Comparison of ENCODE assay signal across 8 cellular contexts in the genomic region with DNA sequence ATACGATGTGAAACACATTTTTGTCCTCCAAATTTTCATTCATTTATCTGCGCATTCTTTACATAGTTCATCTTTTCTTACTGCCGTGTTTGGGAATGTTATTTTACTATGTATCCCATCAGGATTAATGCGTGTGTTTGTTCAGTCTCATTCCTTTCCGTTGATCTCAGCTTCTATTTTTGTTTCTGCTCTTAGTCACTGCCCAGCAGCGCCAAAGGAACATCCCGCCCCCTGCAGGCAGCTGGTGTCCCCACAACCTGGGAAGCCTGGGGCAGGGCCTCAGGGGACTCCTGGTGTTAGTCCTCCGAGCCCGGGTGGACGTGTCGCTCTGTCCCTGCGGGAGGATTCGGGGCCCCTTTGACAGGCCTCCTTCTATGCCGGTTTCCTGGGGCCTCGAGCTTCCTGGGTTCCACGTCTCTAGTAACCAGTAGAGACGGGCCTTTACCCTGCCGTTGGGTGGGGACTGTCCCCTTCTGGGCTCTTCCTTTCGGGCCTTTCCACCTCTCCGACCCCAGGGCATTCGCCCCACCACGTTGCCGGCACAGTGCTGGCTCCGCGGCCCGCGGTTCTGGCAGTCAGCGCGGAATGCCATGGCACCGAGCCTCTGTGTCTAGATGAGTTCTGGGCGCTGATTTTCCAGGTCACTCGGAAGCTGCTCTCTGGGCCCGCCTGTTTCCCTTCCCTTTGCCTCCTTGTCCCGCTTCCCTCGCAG. TPM values are rescaled to one million over a fixed set of nuclear protein-coding genes. Genes with fewer than 3 reads are reported as not detected.
DNase-seq lines count a peak whose midpoint lies in the region; ATAC-seq and TF ChIP-seq lines count a peak whose summit lies in the region.

No MANE protein-coding gene starts in this region.

- intact Hi-C loops in activated B cell treated with CpG ODN at 0.5 μM for 24 hours (cut with micrococcal nuclease) = loop anchor here (1.0 to 5.0 kb wide), 5 partner anchors 12 to 709 kb away; a partner anchor contains a TSS

- peaks cover 2% of the 10 kb centered on the region for H3K9me3 Mint-ChIP-seq in activated B cell treated with CpG ODN at 0.5 μM for 24 hours

- DNase-seq in ACHN (peak; percentile 94), NCI-H2196 (lab: John Stamatoyannopoulos, UW; ENCODE audit: unreplicated experiment) (peak; percentile 93), activated B cell treated with CpG ODN at 0.5 μM for 24 hours (peak; percentile 80), caudate nucleus (lab: John Stamatoyannopoulos, UW) (peak; percentile 37 to 92 (median 81)), iris pigment epithelial cell (ENCODE audit: low read depth) (peak; percentile 97)
- peak; percentile 74 to 88 for DNase-seq in stimulated activated CD4-positive, alpha-beta T cell treated with anti-CD3 and anti-CD28 coated beads, Interleukin-12 subunit alpha, Interleukin-12 subunit beta, amount 100 ng/mL, for 24 hours (ENCODE audit: low read depth in 2 of 2)

- H3K4me1 Mint-ChIP-seq in activated B cell treated with CpG ODN at 0.5 μM for 24 hours = peaks cover 92% of the 10 kb centered on the region

- POLR2A ChIA-PET in activated B cell treated with CpG ODN at 0.5 μM for 24 hours (lab: Charles Lee) = interaction anchor here (0.6 to 4.5 kb wide), 36 partner anchors 10 to 704 kb away, joined by 3 to 99 read pairs (median 12); a partner anchor contains a TSS

- ATAC-seq in GM18861 (IDR thresholded peaks at IDR 0.05; ENCODE audit: unreplicated experiment) (peak; percentile 25), HG03103 (IDR thresholded peaks at IDR 0.05; ENCODE audit: low read depth, unreplicated experiment) (peak; percentile 33), activated B cell treated with CpG ODN at 0.5 μM for 24 hours (ENCODE audit: low read depth) (peak; percentile 35)

- TF ChIP-seq CTCF in activated B cell treated with CpG ODN at 0.5 μM for 24 hours (IDR thresholded peaks at IDR 0.05) = peak; percentile 74

- no peaks in the 10 kb centered on the region for H3K36me3 Mint-ChIP-seq in activated B cell treated with CpG ODN at 0.5 μM for 24 hours (ENCODE audit: low read depth)

- H3K4me3 Mint-ChIP-seq in activated B cell treated with CpG ODN at 0.5 μM for 24 hours = peak overlapping the region; percentile 92

- CTCF ChIA-PET in activated B cell treated with CpG ODN at 0.5 μM for 24 hours (lab: Charles Lee) = interaction anchor here (0.6 to 5.9 kb wide), 44 partner anchors 9 to 697 kb away, joined by 3 to 133 read pairs (median 7); a partner anchor contains a TSS

- no peaks in the 10 kb centered on the region for H3K27me3 Mint-ChIP-seq in activated B cell treated with CpG ODN at 0.5 μM for 24 hours

- peak overlapping the region; percentile 100 for H3K27ac Mint-ChIP-seq in activated B cell treated with CpG ODN at 0.5 μM for 24 hours

- H3K27ac ChIP-seq in caudate nucleus (ENCODE audit: low read depth, low read length) = peak overlapping the region; percentile 92

- in situ Hi-C loops in ACHN (cut with HindIII; ENCODE audit: low pct_ligation_motif_present, low pct_unique_long_range_greater_than_20kb, low sequenced_read_pairs) = no loop called here

RNA-seq across cellular contexts. Expression of a gene that starts 39.8 kb away (rescaled TPM):
- 29.4 and 33.7 TPM in 2 replicates for total RNA-seq in activated B cell treated with CpG ODN at 0.5 μM for 24 hours

RNA-seq across cellular contexts. Expression of a gene that starts 50.6 kb away (rescaled TPM):
- 277 and 288 TPM in 2 replicates for total RNA-seq in activated B cell treated with CpG ODN at 0.5 μM for 24 hours

Comparison
In these comparisons a context has a peak if more than half of its experiments do, and no peak if none do; other contexts are left out.
1. Peak in every context shown above with its lines: DNase-seq, ATAC-seq and H3K27ac ChIP-seq.